Comparison of ENCODE assay signal across 11 cellular contexts in the genomic region with DNA sequence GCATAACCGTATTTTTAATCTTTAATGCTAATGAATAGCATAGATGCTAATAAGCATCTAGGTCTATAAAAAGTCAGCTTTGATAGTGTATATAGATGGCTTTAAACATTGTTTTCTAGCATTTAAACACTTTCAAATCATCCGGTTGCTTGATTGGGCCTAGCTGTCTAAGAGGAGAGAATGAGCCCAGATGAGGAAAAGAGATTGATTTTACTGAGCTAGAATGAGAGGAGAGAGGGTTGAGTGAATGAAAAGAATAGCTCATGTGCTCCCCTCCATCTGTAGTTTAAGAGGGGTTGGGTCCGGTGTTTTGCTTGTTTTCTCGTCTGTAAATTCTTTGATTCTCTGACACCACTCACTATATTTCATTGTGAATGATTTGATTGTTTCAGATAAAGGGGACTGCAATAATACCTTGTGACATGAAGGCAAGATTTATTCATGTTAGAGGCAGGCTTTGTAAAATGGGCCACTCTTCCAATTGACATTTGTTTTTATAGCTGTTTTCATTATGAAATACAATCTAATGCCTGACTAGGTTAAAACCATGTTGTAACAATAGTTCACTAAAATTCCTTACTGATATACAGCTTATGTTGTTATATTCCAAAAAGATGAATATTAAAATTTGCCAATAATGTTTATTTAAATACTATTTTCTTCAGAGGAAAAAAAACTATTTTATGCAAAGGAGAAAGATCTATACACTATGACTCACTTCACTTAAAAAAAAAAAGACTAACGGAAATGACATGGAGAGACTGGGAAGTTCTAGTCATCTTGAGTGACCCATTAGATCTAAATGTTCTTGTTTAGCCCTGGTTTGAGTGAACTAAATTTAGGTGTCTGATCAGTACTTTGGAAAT. TPM values are rescaled to one million over a fixed set of nuclear protein-coding genes. Genes with fewer than 3 reads are reported as not detected.
DNase-seq lines count a peak whose midpoint lies in the region; ATAC-seq, FAIRE-seq and TF ChIP-seq lines count a peak whose summit lies in the region.
"Had no signal": no experiment of that assay in that cellular context is flagged by ENCODE, and none has a peak within 500 bp of the region (broad histone marks: within the 10 kb centered on the region; RNA-seq: fewer than 3 reads in every experiment).

No MANE protein-coding gene starts in this region.

- H3K4me3 Mint-ChIP-seq in IgD-negative memory B cell: peak overlapping the region; percentile 94 to 100 (median 96)

- 4% methylated on average over 5 of the region's 5 CpGs for WGBS in K562 (ENCODE audit: insufficient coverage, low coverage, missing lambda C conversion rate)
- no CpG with 5 or more reads among the region's 5 CpGs for WGBS in neuronal stem cell (ENCODE audit: extremely low coverage in 2 of 2, insufficient read length in 2 of 2, insufficient replicate concordance in 1 of 2), 2 donors

- peak overlapping the region; percentile 64 for H3K4me3 ChIP-seq in K562
- no peak overlapping the region for H3K4me3 ChIP-seq in neuronal stem cell (ENCODE audit: low read length in 2 of 2)

- no peak overlapping the region for H2AK5ac ChIP-seq in neuronal stem cell (ENCODE audit: low read depth, low read length)

- peaks cover 42 to 58% (median 50%) of the 10 kb centered on the region in 3 donors for H3K4me1 Mint-ChIP-seq in IgD-negative memory B cell

- peak overlapping the region; percentile 91 to 99 (median 99) for H3K27ac Mint-ChIP-seq in IgD-negative memory B cell

- H3K36me3 ChIP-seq in K562 (ENCODE audit: control insufficient read depth, insufficient read depth, low read length) (peaks cover 19% of the 10 kb centered on the region; the same call in 2 of the 3 replicates), neuronal stem cell (replicated peaks in 1 of 2; ENCODE audit: control insufficient read depth in 2 of 2, insufficient read depth in 2 of 2, low read length in 2 of 2) (no peaks in the 10 kb centered on the region)

- DNase-seq in A172 (ENCODE audit: low spot score): peak; percentile 72
- no peak for DNase-seq in K562 (ENCODE audit: extremely low read depth in 1 of 4, low spot score in 3 of 4)
- DNase-seq in medulla oblongata (ENCODE audit: extremely low spot score): peak; percentile 46
- no peak for DNase-seq in UCSD-AML1 (lab: John Stamatoyannopoulos, UW; ENCODE audit: unreplicated experiment)
- no peak for DNase-seq in neuronal stem cell (ENCODE audit: low spot score)
- DNase-seq: Karpas-422; stimulated activated CD8-positive, alpha-beta memory T cell treated with anti-CD3 and anti-CD28 coated beads, Interleukin-4, amount 100 ng/mL, for 48 hours had no signal

- peaks cover 4% of the 10 kb centered on the region for H3K36me3 Mint-ChIP-seq in IgD-negative memory B cell

- POLR2A ChIA-PET in K562 (lab: Yijun Ruan, JAX): interaction anchor here (0.7 to 6.6 kb wide), 7 partner anchors 8 to 225 kb away, joined by 3 to 63 read pairs (median 5); no protein-coding TSS in a partner anchor

- no peaks in the 10 kb centered on the region for H3K9me3 ChIP-seq in K562 (replicated peaks; ENCODE audit: control insufficient read depth, insufficient read depth, low read depth, low read length)
- no peaks in the 10 kb centered on the region for H3K9me3 ChIP-seq in neuronal stem cell (replicated peaks in 1 of 2; ENCODE audit: control insufficient read depth in 2 of 2, insufficient read depth in 1 of 2, low read depth in 1 of 2, low read length in 2 of 2)

- no peak overlapping the region for H3K4ac ChIP-seq in neuronal stem cell (ENCODE audit: low read length)

- peaks cover 85% of the 10 kb centered on the region for H3K79me2 ChIP-seq in K562 (ENCODE audit: control insufficient read depth, insufficient read depth, low read length)

- no peaks in the 10 kb centered on the region for H3K9me3 Mint-ChIP-seq in IgD-negative memory B cell

- H3K4me2 ChIP-seq in K562 (ENCODE audit: insufficient read depth, low read length) (peak overlapping the region; percentile 91), neuronal stem cell (ENCODE audit: insufficient read depth, low read length, poor library complexity, severe bottlenecking) (no peak overlapping the region)

- no peak overlapping the region for H3K18ac ChIP-seq in neuronal stem cell (ENCODE audit: low read length)

- peak overlapping the region; percentile 45 for H3K27ac ChIP-seq in K562 (ENCODE audit: extremely low read depth, low read depth, low read length)
- no peak overlapping the region for H3K27ac ChIP-seq in neuronal stem cell (replicated peaks; ENCODE audit: low read length)

- BruUV-seq in K562 (replicated peaks; lab: Mats Ljungman, UMichigan): no TSS peak

- TF ChIP-seq CTCF in K562 (IDR thresholded peaks at IDR 0.05 in 2 of 3, conservative IDR thresholded peaks at IDR 0.05 in 1 of 3; ENCODE audit: insufficient read depth in 2 of 3, low read depth in 1 of 3, low read length in 3 of 3): no peak

- H3K79me1 ChIP-seq in neuronal stem cell (ENCODE audit: low read depth, low read length): peaks cover 5% of the 10 kb centered on the region

- peak overlapping the region in 1 of 2 experiments; percentile 80; a peak in 3 of 4 replicates for H3K9ac ChIP-seq in K562 (ENCODE audit: insufficient read depth in 1 of 2, low read depth in 2 of 2, low read length in 2 of 2)
- no peak overlapping the region for H3K9ac ChIP-seq in neuronal stem cell (ENCODE audit: low read depth, low read length, poor library complexity)

- no peak overlapping the region for H4K8ac ChIP-seq in neuronal stem cell (ENCODE audit: low read depth, low read length)

- H3K4me1 ChIP-seq in K562 (replicated peaks in 1 of 2; ENCODE audit: control insufficient read depth in 2 of 2, insufficient read depth in 2 of 2, low read length in 2 of 2): peaks cover 19 to 43% of the 10 kb centered on the region in 2 experiments
- H3K4me1 ChIP-seq in neuronal stem cell (ENCODE audit: control insufficient read depth in 2 of 2, insufficient read depth in 1 of 2, low read depth in 1 of 2, low read length in 2 of 2): peaks cover 10 to 26% of the 10 kb centered on the region in 2 donors

- no peak overlapping the region for H2BK15ac ChIP-seq in neuronal stem cell (ENCODE audit: low read length)

- H3K23ac ChIP-seq in neuronal stem cell (ENCODE audit: low read depth, low read length, poor library complexity): no peak overlapping the region

- no peak overlapping the region for H2BK12ac ChIP-seq in neuronal stem cell (ENCODE audit: low read length)

- intact Hi-C loops in K562 (cut with micrococcal nuclease): loop anchor here (2.0 to 5.0 kb wide), 3 partner anchors 36 to 57 kb away; no protein-coding TSS in a partner anchor

- H2BK5ac ChIP-seq in neuronal stem cell (ENCODE audit: low read length): no peak overlapping the region

- H4K20me1 ChIP-seq in K562 (replicated peaks; ENCODE audit: control insufficient read depth, insufficient read depth, low read length): peaks cover 10% of the 10 kb centered on the region

- H3K27me3 ChIP-seq in K562 (ENCODE audit: control insufficient read depth in 2 of 2, insufficient read depth in 2 of 2, low read length in 2 of 2): no peaks in the 10 kb centered on the region
- no peaks in the 10 kb centered on the region for H3K27me3 ChIP-seq in neuronal stem cell (ENCODE audit: control insufficient read depth in 3 of 3, insufficient read depth in 3 of 3, low read depth in 1 of 3, low read length in 3 of 3)

- H2BK120ac ChIP-seq in neuronal stem cell (ENCODE audit: low read depth, low read length): no peak overlapping the region

- no peak for TF ChIP-seq EP300 in K562 (IDR thresholded peaks at IDR 0.05; ENCODE audit: low read length)

- in situ Hi-C loops in K562 (cut with MboI): no loop called here

- peak; percentile 40 for FAIRE-seq in K562 (lab: Jason Lieb, UNC)
- FAIRE-seq: colon had no signal

- TF ChIP-seq RAD21 in K562 (CRISPR knock-in tag; conservative IDR thresholded peaks at IDR 0.05 in 1 of 2, IDR thresholded peaks at IDR 0.05 in 1 of 2): no peak

- ATAC-seq in K562 (no peak), GM18520 (IDR thresholded peaks at IDR 0.05; ENCODE audit: unreplicated experiment) (no peak), GM21717 (IDR thresholded peaks at IDR 0.05; ENCODE audit: unreplicated experiment) (no peak)

- TF ChIP-seq POLR2A in K562 (conservative IDR thresholded peaks at IDR 0.05): no peak

- H3K9me1 ChIP-seq in K562 (ENCODE audit: control insufficient read depth, insufficient read depth, low read length): no peaks in the 10 kb centered on the region

- CTCF ChIA-PET in K562 (lab: Yijun Ruan, JAX; ENCODE audit: low intra/inter-chr PET ratio): no interaction called here

- no peaks in the 10 kb centered on the region for H3K27me3 Mint-ChIP-seq in IgD-negative memory B cell

- no peak overlapping the region for H4K91ac ChIP-seq in neuronal stem cell (ENCODE audit: low read depth, low read length, poor library complexity)

- no peak overlapping the region for H3K14ac ChIP-seq in neuronal stem cell (ENCODE audit: low read length)

- H2AFZ ChIP-seq in K562 (ENCODE audit: low read depth, low read length) (no peak overlapping the region), neuronal stem cell (ENCODE audit: low read length) (no peak overlapping the region)

TF ChIP-seq in K562, 482 proteins besides CTCF, POLR2A, EP300 and RAD21 (continues in another document):
- TF ChIP-seq ATF1 (CRISPR knock-in tag; IDR thresholded peaks at IDR 0.05) (no peak), ATF1 (tag; IDR thresholded peaks at IDR 0.05) (no peak), ZFX (CRISPR knock-in tag; IDR thresholded peaks at IDR 0.05) (peak; percentile 49; the same call in 1 of the 2 replicates), WHSC1 (IDR thresholded peaks at IDR 0.05; ENCODE audit: low read length) (no peak)

RNA-seq across cellular contexts. Expression of gene PTPN1, which starts 3.2 kb away (rescaled TPM):
- 56.9 and 60.6 TPM in 2 replicates for total RNA-seq in A172 (2014; rRNA removed; shearing (Covaris generic))
- 73.8 TPM for polyA plus RNA-seq in IgD-negative memory B cell
- total RNA-seq in K562 (2011; cell fraction: chromatin; rRNA removed; ENCODE audit: low replicate concordance): 39.8 and 48.2 TPM in 2 replicates
- total RNA-seq in K562 (2011; cell fraction: nucleolus; rRNA removed): 25.1 and 26.7 TPM in 2 replicates
- 44.3 and 59.5 TPM in 2 replicates for total RNA-seq in K562 (2011; cell fraction: nucleoplasm; rRNA removed)
- 56.4 and 69.8 TPM in 2 replicates for total RNA-seq in K562 (2014; rRNA removed)
- total RNA-seq in K562 (2014; rRNA removed; fragmentation: Illumina TruSeq; extraction: Trizol): 44.5 and 49.4 TPM in 2 replicates
- total RNA-seq in K562 (2015; rRNA removed; fragmentation: Illumina TruSeq; extraction: Trizol): 58.5 and 58.9 TPM in 2 replicates
- 71.9 and 80.4 TPM in 2 replicates for total RNA-seq in K562 (2021)
- polyA plus RNA-seq in K562 (2011; rRNA removed): 31.5 and 53.1 TPM in 2 replicates
- polyA plus RNA-seq in K562 (2011; cell fraction: cytosol; rRNA removed): 38.3 and 62.4 TPM in 2 replicates
- polyA plus RNA-seq in K562 (2011; cell fraction: nucleus; rRNA removed): 50.2 and 94.2 TPM in 2 replicates
- 56.3 and 67.9 TPM in 2 replicates for polyA plus RNA-seq in K562 (2012)
- 85.3 and 88.7 TPM in 2 replicates for polyA plus RNA-seq in K562 (2014; fragmentation: Illumina TruSeq; extraction: Trizol)
- polyA plus RNA-seq in K562 (2014; fragmentation: Nextera tagmentation; extraction: Ambion mirVana): 10 to 100 TPM; 11.0 to 15.7 TPM
- polyA plus RNA-seq in K562 (2014; rRNA removed): 52.5 and 54.0 TPM in 2 replicates
- 40.7 and 49.1 TPM in 2 replicates for polyA minus RNA-seq in K562 (2011; rRNA and poly(A)+ RNA removed)
- 25.5 and 37.9 TPM in 2 replicates for polyA minus RNA-seq in K562 (2011; cell fraction: cytosol; rRNA and poly(A)+ RNA removed)
- polyA minus RNA-seq in K562 (2011; cell fraction: nucleus; rRNA and poly(A)+ RNA removed): 13.3 and 26.4 TPM in 2 replicates
- polyA plus RNA-seq in neuronal stem cell (2013, experiment 1 of 2): 30.8 TPM
- polyA plus RNA-seq in neuronal stem cell (2013, experiment 2 of 2): 29.7 TPM

Comparison
In these comparisons a context has a peak if more than half of its experiments do, and no peak if none do; other contexts are left out.
1. DNase-seq: peak in A172 (single experiment) and medulla oblongata (single experiment); none in K562 (0 of 4), UCSD-AML1 (single experiment) and neuronal stem cell (single experiment).